Comparison of ENCODE assay signal across 1 cellular context in genomic region chrX:131704136-131704695, GRCh38.
TF ChIP-seq lines count a peak whose summit lies in the region.

No MANE protein-coding gene starts in this region.

TF ChIP-seq in WTC11, 78 proteins besides CTCF, POLR2A, EP300 and RAD21 (continued from another document):
- TF ChIP-seq ZBTB43 (CRISPR knock-in tag; IDR thresholded peaks at IDR 0.05) (no peak), FOXJ3 (CRISPR knock-in tag; IDR thresholded peaks at IDR 0.05; ENCODE audit: borderline replicate concordance) (no peak), PRRX2 (CRISPR knock-in tag; IDR thresholded peaks at IDR 0.05) (no peak), ZSCAN18 (CRISPR knock-in tag; IDR thresholded peaks at IDR 0.05) (no peak), GRHL2 (CRISPR knock-in tag; IDR thresholded peaks at IDR 0.05; ENCODE audit: insufficient replicate concordance, severe bottlenecking) (no peak)
